8 cellular contexts compared by ENCODE assay signal in the genomic region with DNA sequence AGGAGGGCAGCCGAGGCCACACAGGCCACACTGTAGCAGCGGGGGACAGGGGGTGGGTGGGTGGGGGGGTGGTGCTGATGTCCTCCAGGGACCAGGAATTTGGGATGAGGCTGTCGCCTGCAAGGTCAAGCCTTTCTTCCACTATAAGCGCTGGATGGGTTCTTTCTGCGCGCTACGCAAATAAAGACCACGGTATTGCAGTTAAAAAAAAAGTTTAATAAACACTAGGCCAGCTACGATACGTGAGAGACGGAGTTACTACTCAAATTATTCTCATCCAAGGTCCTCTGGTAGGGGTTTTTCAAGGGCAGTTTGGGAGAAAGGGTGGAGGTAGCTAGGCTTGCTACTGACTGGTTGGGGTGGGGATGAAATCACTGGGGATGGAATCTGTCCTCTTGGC. TPM values are rescaled to one million over a fixed set of nuclear protein-coding genes. Genes with fewer than 3 reads are reported as not detected.
DNase-seq lines count a peak whose midpoint lies in the region; ATAC-seq and TF ChIP-seq lines count a peak whose summit lies in the region.

No MANE protein-coding gene starts in this region.

- H3K4me3 ChIP-seq in foreskin fibroblast (ENCODE audit: low read depth in 1 of 2, low read length in 2 of 2) (peak overlapping the region; percentile 91 to 98), skeletal muscle satellite cell (ENCODE audit: low read length) (peak overlapping the region; percentile 99)

- H3K9ac ChIP-seq in skeletal muscle satellite cell (ENCODE audit: low read depth, low read length): peak overlapping the region; percentile 97

- peak; percentile 23 for ATAC-seq in GM19351 (IDR thresholded peaks at IDR 0.05; ENCODE audit: unreplicated experiment)

- no peaks in the 10 kb centered on the region for H3K36me3 ChIP-seq in skeletal muscle satellite cell (ENCODE audit: insufficient read depth, low read length)

- peak overlapping the region; percentile 89 for H3K4me2 ChIP-seq in skeletal muscle satellite cell (ENCODE audit: low read length)

- no peaks in the 10 kb centered on the region for H3K9me3 ChIP-seq in skeletal muscle satellite cell (replicated peaks; ENCODE audit: low read length)

- DNase-seq in RKO (ENCODE audit: low spot score) (peak; percentile 3), foreskin fibroblast (no peak), T1000 (lab: John Stamatoyannopoulos, UW) (no peak), NCI-H1417 (lab: John Stamatoyannopoulos, UW) (no peak), amniotic stem cell (lab: John Stamatoyannopoulos, UW) (no peak)
- DNase-seq in stimulated activated CD4-positive, alpha-beta T cell treated with anti-CD3 and anti-CD28 coated beads, Interleukin-2, amount 100 ng/mL, for 24 hours: no peak

- H3K4me1 ChIP-seq in skeletal muscle satellite cell (ENCODE audit: control insufficient read depth, insufficient read depth, low read length): peaks cover 5% of the 10 kb centered on the region

- TF ChIP-seq CTCF in foreskin fibroblast (IDR thresholded peaks at IDR 0.05; ENCODE audit: low read depth, low read length): no peak

- H3K27me3 ChIP-seq in skeletal muscle satellite cell (ENCODE audit: control insufficient read depth, insufficient read depth, low read length): no peaks in the 10 kb centered on the region

RNA-seq across cellular contexts. Expression of a gene that starts 0.5 kb away (rescaled TPM):
- total RNA-seq in skeletal muscle satellite cell (2012; rRNA removed): 6.3 and 6.8 TPM in 2 replicates

RNA-seq across cellular contexts. Expression of a gene that starts 38.2 kb away (rescaled TPM):
- 3.1 and 5.6 TPM in 2 replicates for total RNA-seq in skeletal muscle satellite cell (2012; rRNA removed)
